Comparison of ENCODE assay signal across 3 cellular contexts in genomic region chr6:10262505-10262904, GRCh38.
TF ChIP-seq lines count a peak whose summit lies in the region.

No MANE protein-coding gene starts in this region.

TF ChIP-seq in HepG2, 621 proteins besides CTCF, POLR2A, EP300 and RAD21:
- peak; percentile 53 to 79 for TF ChIP-seq MAFK (conservative IDR thresholded peaks at IDR 0.05 in 1 of 2, IDR thresholded peaks at IDR 0.05 in 1 of 2; ENCODE audit: low read length in 2 of 2)
- TF ChIP-seq MAFF (IDR thresholded peaks at IDR 0.05; ENCODE audit: low read depth, low read length) = peak; percentile 60
- no peak for TF ChIP-seq ZNF576 (CRISPR knock-in tag; IDR thresholded peaks at IDR 0.05)
- TF ChIP-seq ZBTB42 (CRISPR knock-in tag; IDR thresholded peaks at IDR 0.05) = no peak
TF ChIP-seq in HepG2: peak in this region for 2.

TF ChIP-seq in IMR-90, 13 proteins besides CTCF, POLR2A, EP300 and RAD21:
- TF ChIP-seq MAFK (IDR thresholded peaks at IDR 0.05; ENCODE audit: low read depth, low read length) (peak; percentile 26; the same call in 1 of the 2 replicates), CEBPB (IDR thresholded peaks at IDR 0.05; ENCODE audit: low read depth, low read length) (no peak), MAZ (IDR thresholded peaks at IDR 0.05; ENCODE audit: borderline replicate concordance, low read depth, low read length) (no peak), BHLHE40 (IDR thresholded peaks at IDR 0.05; ENCODE audit: low read depth, low read length) (no peak), FOS (IDR thresholded peaks at IDR 0.05; ENCODE audit: low read depth, low read length) (no peak), CHD1 (IDR thresholded peaks at IDR 0.05; ENCODE audit: low read depth, low read length) (no peak), NFE2L2 (IDR thresholded peaks at IDR 0.05; ENCODE audit: low read depth, low read length) (no peak), RFX5 (IDR thresholded peaks at IDR 0.05; ENCODE audit: low read depth, low read length) (no peak)

TF ChIP-seq in K562, 482 proteins besides CTCF, POLR2A, EP300 and RAD21:
- 0 out of 2 replicates have a peak, but pooled peaks have one; percentile 42 for TF ChIP-seq MAFG (tag; conservative IDR thresholded peaks at IDR 0.05)
- no peak for TF ChIP-seq PYGO2 (tag; IDR thresholded peaks at IDR 0.05)
- no peak for TF ChIP-seq ETS2 (tag; IDR thresholded peaks at IDR 0.05; ENCODE audit: borderline replicate concordance, poor library complexity, severe bottlenecking)
- TF ChIP-seq MAFF (IDR thresholded peaks at IDR 0.05; ENCODE audit: low read length) = 0 out of 2 replicates have a peak, but pooled peaks have one; percentile 11
- peak; percentile 83 for TF ChIP-seq ZNF316 (IDR thresholded peaks at IDR 0.05)
- TF ChIP-seq C11orf30 (IDR thresholded peaks at IDR 0.05; ENCODE audit: low read depth) = peak; percentile 60; the same call in 1 of the 2 replicates
- peak; percentile 22; the same call in 1 of the 2 replicates for TF ChIP-seq MAFK (IDR thresholded peaks at IDR 0.05; ENCODE audit: low read length)
